9 cellular contexts compared by ENCODE assay signal in genomic region chr17:19398301-19399181, GRCh38. TPM values are rescaled to one million over a fixed set of nuclear protein-coding genes. Genes with fewer than 3 reads are reported as not detected.
DNase-seq lines count a peak whose midpoint lies in the region; ATAC-seq and TF ChIP-seq lines count a peak whose summit lies in the region.
"Had no signal": no experiment of that assay in that cellular context is flagged by ENCODE, and none has a peak within 500 bp of the region (broad histone marks: within the 10 kb centered on the region; RNA-seq: fewer than 3 reads in every experiment).

No MANE protein-coding gene starts in this region.

- peak; percentile 49 for DNase-seq in COLO668 (lab: John Stamatoyannopoulos, UW; ENCODE audit: unreplicated experiment)
- peak; percentile 59 for DNase-seq in NCI-H345 (lab: John Stamatoyannopoulos, UW)
- peak; percentile 93 to 99 for DNase-seq in dermis microvascular lymphatic vessel endothelial cell (ENCODE audit: low read depth in 2 of 2)
- no peak for DNase-seq in T-helper 1 cell
- no peak for DNase-seq in ecto neural progenitor cell (ENCODE audit: low spot score)
- no peak for DNase-seq in foreskin keratinocyte
- DNase-seq: stimulated activated CD4-positive, alpha-beta T cell treated with anti-CD3 and anti-CD28 coated beads, Interleukin-2, amount 100 ng/mL, for 48 hours had no signal

- H3K4me1 ChIP-seq in mucosa of rectum (ENCODE audit: control insufficient read depth in 2 of 2, insufficient read depth in 2 of 2, low read length in 2 of 2) (peaks cover 36 to 38% of the 10 kb centered on the region in 2 donors), foreskin keratinocyte (no peaks in the 10 kb centered on the region)

- no peak for ATAC-seq in GM18870 (IDR thresholded peaks at IDR 0.05; ENCODE audit: unreplicated experiment)
- no peak for ATAC-seq in foreskin keratinocyte

- peak overlapping the region in 1 of 2 donors; percentile 31 for H3K4me3 ChIP-seq in mucosa of rectum (ENCODE audit: low read length in 2 of 2)

- peak overlapping the region; percentile 3 to 66 for H3K9ac ChIP-seq in mucosa of rectum (ENCODE audit: low read depth in 1 of 2, low read length in 2 of 2)

- H3K9me3 ChIP-seq in mucosa of rectum (ENCODE audit: control insufficient read depth in 2 of 2, low read length in 2 of 2), result no peaks in the 10 kb centered on the region

- TF ChIP-seq CTCF in foreskin keratinocyte (conservative IDR thresholded peaks at IDR 0.05), result no peak

- H3K27ac ChIP-seq in mucosa of rectum (ENCODE audit: low read depth in 2 of 2, low read length in 2 of 2), result peak overlapping the region; percentile 95 to 96
- H3K27ac ChIP-seq in foreskin keratinocyte, result no peak overlapping the region

- H3K27me3 ChIP-seq in mucosa of rectum (ENCODE audit: control insufficient read depth in 2 of 2, insufficient read depth in 2 of 2, low read length in 2 of 2) (peaks cover 0 to 3% of the 10 kb centered on the region in 2 donors), foreskin keratinocyte (peaks cover 4% of the 10 kb centered on the region)

- no peaks in the 10 kb centered on the region for H3K36me3 ChIP-seq in mucosa of rectum (ENCODE audit: control insufficient read depth in 2 of 2, insufficient read depth in 2 of 2, low read length in 2 of 2)

RNA-seq across cellular contexts. Expression of gene MFAP4, which starts 11.6 kb away (rescaled TPM):
- not detected in 2 replicates for total RNA-seq in dermis microvascular lymphatic vessel endothelial cell
- total RNA-seq in foreskin keratinocyte, result not detected in 2 replicates
- not detected in 2 replicates for polyA plus RNA-seq in foreskin keratinocyte

RNA-seq across cellular contexts. Expression of gene RNF112, which starts 12.5 kb away (rescaled TPM):
- total RNA-seq in dermis microvascular lymphatic vessel endothelial cell (0.25 and 0.39 TPM in 2 replicates), foreskin keratinocyte (0.07 and 0.14 TPM in 2 replicates)
- polyA plus RNA-seq in foreskin keratinocyte, result 0.04 and 0.07 TPM in 2 replicates

RNA-seq across cellular contexts. Expression of gene MAPK7, which starts 20.2 kb away (rescaled TPM):
- total RNA-seq in dermis microvascular lymphatic vessel endothelial cell, result 7.2 and 12.6 TPM in 2 replicates
- total RNA-seq in foreskin keratinocyte, result 12.3 and 13.5 TPM in 2 replicates
- 11.8 TPM in 2 replicates for polyA plus RNA-seq in foreskin keratinocyte

RNA-seq across cellular contexts. Expression of gene B9D1, which starts 36.0 kb away (rescaled TPM):
- 13.8 and 17.2 TPM in 2 replicates for total RNA-seq in dermis microvascular lymphatic vessel endothelial cell
- 32.6 and 34.7 TPM in 2 replicates for total RNA-seq in foreskin keratinocyte
- 46.6 and 52.2 TPM in 2 replicates for polyA plus RNA-seq in foreskin keratinocyte

Comparison
In these comparisons a context has a peak if more than half of its experiments do, and no peak if none do; other contexts are left out.
1. DNase-seq: peak in COLO668 (single experiment), NCI-H345 (single experiment) and dermis microvascular lymphatic vessel endothelial cell (2 of 2); none in T-helper 1 cell (0 of 5), ecto neural progenitor cell (single experiment) and foreskin keratinocyte (0 of 2).